ENCODE assay signal across 1 cellular context in genomic region chr5:96876292-96876850, GRCh38.
A peak's percentile ranks its signal among the peaks of the same experiment; 100 is the strongest.
TF ChIP-seq lines count a peak whose summit lies in the region.

Gene ERAP2, plus strand, starts transcription at chr5:96876500. Its CDS starts 3,186 bp downstream, at chr5:96879686.

TF ChIP-seq in K562, 482 proteins besides CTCF, POLR2A, EP300 and RAD21 (continued from another document):
- TF ChIP-seq PBX2 (CRISPR knock-in tag; IDR thresholded peaks at IDR 0.05; ENCODE audit: low read depth), result no peak
- peak; percentile 51; the same call in 1 of the 2 replicates for TF ChIP-seq PBX2 (tag; conservative IDR thresholded peaks at IDR 0.05; ENCODE audit: low read depth)
- 0 out of 2 replicates have a peak, but pooled peaks have one; percentile 47 for TF ChIP-seq NFATC3 (IDR thresholded peaks at IDR 0.05)
- TF ChIP-seq PHF8 (IDR thresholded peaks at IDR 0.05; ENCODE audit: borderline replicate concordance, low read length), result peak; percentile 35; the same call in 1 of the 2 replicates
- 0 out of 2 replicates have a peak, but pooled peaks have one; percentile 16 for TF ChIP-seq TEAD4 (IDR thresholded peaks at IDR 0.05; ENCODE audit: low read length)
- TF ChIP-seq TEAD4 (CRISPR knock-in tag; IDR thresholded peaks at IDR 0.05; ENCODE audit: borderline replicate concordance), result no peak
- peak; percentile 31 for TF ChIP-seq MEIS2 (IDR thresholded peaks at IDR 0.05; ENCODE audit: partially characterized antibody)
- no peak for TF ChIP-seq THRAP3 (IDR thresholded peaks at IDR 0.05; ENCODE audit: borderline replicate concordance)
- no peak for TF ChIP-seq HES1 (IDR thresholded peaks at IDR 0.05; ENCODE audit: low read depth)
- TF ChIP-seq MAFK (IDR thresholded peaks at IDR 0.05; ENCODE audit: low read length), result no peak
- TF ChIP-seq HDGF (IDR thresholded peaks at IDR 0.05), result no peak
- TF ChIP-seq BRF1 (IDR thresholded peaks at IDR 0.05; ENCODE audit: borderline replicate concordance, extremely low read depth, insufficient read length), result no peak
- no peak for TF ChIP-seq NR2C2 (CRISPR knock-in tag; IDR thresholded peaks at IDR 0.05)
- 0 out of 2 replicates have a peak, but pooled peaks have one; percentile 3 for TF ChIP-seq NR2C2 (tag; IDR thresholded peaks at IDR 0.05)
- TF ChIP-seq STAT5A (IDR thresholded peaks at IDR 0.05; ENCODE audit: borderline replicate concordance, low read length), result no peak
- no peak for TF ChIP-seq NCOR1 (IDR thresholded peaks at IDR 0.05)
- TF ChIP-seq LARP7 (IDR thresholded peaks at IDR 0.05), result no peak
- TF ChIP-seq ZNF239 (CRISPR knock-in tag; IDR thresholded peaks at IDR 0.05), result no peak
- TF ChIP-seq ZFP91 (CRISPR knock-in tag; IDR thresholded peaks at IDR 0.05), result no peak
- TF ChIP-seq ZNF324 (CRISPR knock-in tag; IDR thresholded peaks at IDR 0.05), result no peak
- TF ChIP-seq PRMT5 (CRISPR knock-in tag; IDR thresholded peaks at IDR 0.05), result no peak
- TF ChIP-seq MYBL2 (IDR thresholded peaks at IDR 0.05; ENCODE audit: low read depth), result no peak
- no peak for TF ChIP-seq MYBL2 (CRISPR knock-in tag; IDR thresholded peaks at IDR 0.05; ENCODE audit: borderline replicate concordance)
- no peak for TF ChIP-seq ZNF121 (CRISPR knock-in tag; conservative IDR thresholded peaks at IDR 0.05)
- no peak for TF ChIP-seq TSHZ1 (CRISPR knock-in tag; IDR thresholded peaks at IDR 0.05)
- no peak for TF ChIP-seq RFX5 (IDR thresholded peaks at IDR 0.05; ENCODE audit: low read depth, low read length)
- TF ChIP-seq ZNF668 (CRISPR knock-in tag; IDR thresholded peaks at IDR 0.05), result no peak
- TF ChIP-seq IRF2 (CRISPR knock-in tag; IDR thresholded peaks at IDR 0.05), result peak; percentile 96
- no peak for TF ChIP-seq ZNF785 (CRISPR knock-in tag; IDR thresholded peaks at IDR 0.05)
- TF ChIP-seq SP1 (CRISPR knock-in tag; IDR thresholded peaks at IDR 0.05), result no peak
TF ChIP-seq in K562: peak in this region for 30.
